7 cellular contexts compared by ENCODE assay signal in genomic region chr15:30326145-30326544, GRCh38.
DNase-seq lines count a peak whose midpoint lies in the region; ATAC-seq and TF ChIP-seq lines count a peak whose summit lies in the region.
"Not testable (repeated sequence)": the region's sequence is repeated elsewhere in the genome, so short reads cannot be mapped to it uniquely, and the experiment has no call there.

No MANE protein-coding gene starts in this region.

- intact Hi-C loops in Panc1 (cut with micrococcal nuclease; ENCODE audit: unreplicated experiment); right cardiac atrium (cut with DNase I): not testable (repeated sequence)

- H3K27ac ChIP-seq in Panc1 (ENCODE audit: low read length); coronary artery; right cardiac atrium (ENCODE audit: low read length): not testable (repeated sequence)

- POLR2A ChIA-PET in Panc1 (lab: Charles Lee) = not testable (repeated sequence)

- not testable (repeated sequence) for H3K4me3 ChIP-seq in Panc1 (ENCODE audit: low read depth in 2 of 2, low read length in 2 of 2); coronary artery; right cardiac atrium (ENCODE audit: low read length)

- not testable (repeated sequence) for TF ChIP-seq CTCF in Panc1 (IDR thresholded peaks at IDR 0.05); coronary artery (IDR thresholded peaks at IDR 0.05); omental fat pad (IDR thresholded peaks at IDR 0.05)

- DNase-seq in Daoy (ENCODE audit: low read depth) (peak; percentile 0), HT1080 (ENCODE audit: low read depth) (peak; percentile 2), coronary artery (ENCODE audit: low spot score) (peak; percentile 54), right cardiac atrium (peak in 1 of 3 donors; percentile 10), left kidney (ENCODE audit: low read depth, low spot score) (peak; percentile 53)
- DNase-seq in Panc1 (ENCODE audit: low read depth, low spot score); omental fat pad (ENCODE audit: low spot score): not testable (repeated sequence)

- in situ Hi-C loops in Panc1 (cut with HindIII; ENCODE audit: low pct_unique_long_range_greater_than_20kb, low sequenced_read_pairs) = not testable (repeated sequence)

- BruUV-seq in Panc1 (replicated peaks; lab: Mats Ljungman, UMichigan) = not testable (repeated sequence)

- WGBS in right cardiac atrium = 74% methylated on average over 13 of the region's 13 CpGs

- not testable (repeated sequence) for H3K27me3 ChIP-seq in Panc1 (ENCODE audit: control insufficient read depth, insufficient read depth, low read length); right cardiac atrium (ENCODE audit: control insufficient read depth, insufficient read depth)

- not testable (repeated sequence) for H3K9me3 ChIP-seq in Panc1 (ENCODE audit: control insufficient read depth, insufficient read depth, low read depth, low read length); right cardiac atrium (ENCODE audit: control insufficient read depth, low read length)

- CTCF ChIA-PET in Panc1 (lab: Charles Lee) = not testable (repeated sequence)

- H3K36me3 ChIP-seq in Panc1 (ENCODE audit: control insufficient read depth, insufficient read depth, low read length) = not testable (repeated sequence)

- peak; percentile 56 for ATAC-seq in Panc1
- peak; percentile 47 to 55 for ATAC-seq in right cardiac atrium
- peak; percentile 28 for ATAC-seq in omental fat pad (ENCODE audit: low FRiP score)

- not testable (repeated sequence) for H3K4me1 ChIP-seq in Panc1 (ENCODE audit: control insufficient read depth, insufficient read depth, low read length); right cardiac atrium (ENCODE audit: control insufficient read depth, insufficient read depth, low read length)
